23 cellular contexts compared by ENCODE assay signal in genomic region chr3:159234306-159234705, GRCh38.
DNase-seq lines count a peak whose midpoint lies in the region; ATAC-seq and TF ChIP-seq lines count a peak whose summit lies in the region.
"Had no signal": no experiment of that assay in that cellular context is flagged by ENCODE, and none has a peak within 500 bp of the region (broad histone marks: within the 10 kb centered on the region; RNA-seq: fewer than 3 reads in every experiment).

No MANE protein-coding gene starts in this region.

- intact Hi-C loops in heart left ventricle (cut with DNase I): no loop called here

- no peak overlapping the region for H3K4me3 ChIP-seq in heart left ventricle
- H3K4me3 ChIP-seq: lower lobe of right lung, right lobe of liver, upper lobe of right lung had no signal

- H3K27me3 ChIP-seq in foreskin keratinocyte (no peaks in the 10 kb centered on the region), heart left ventricle (peaks cover 0 to 6% (median 0%) of the 10 kb centered on the region in 9 donors)
- H3K27me3 ChIP-seq: right lobe of liver, upper lobe of right lung had no signal

- 36 to 81% (median 71%) methylated on average over 3 of the region's 3 CpGs for WGBS in heart left ventricle, 4 donors

- H3K4me1 ChIP-seq in foreskin keratinocyte (no peaks in the 10 kb centered on the region), heart left ventricle (no peaks in the 10 kb centered on the region)
- H3K4me1 ChIP-seq: lower lobe of right lung, right lobe of liver, upper lobe of right lung had no signal

- ATAC-seq in foreskin keratinocyte (peak; percentile 56), heart left ventricle (no peak)
- ATAC-seq: activated naive CD8-positive, alpha-beta T cell treated with anti-CD3 and anti-CD28 coated beads, Interleukin-2, amount 50 U/mL, for 24 hours; lower lobe of right lung; right lobe of liver; upper lobe of right lung had no signal

- TF ChIP-seq POLR2A in heart left ventricle (IDR thresholded peaks at IDR 0.05): no peak

- H3K9me3 ChIP-seq in heart left ventricle: peaks cover 0 to 5% (median 0%) of the 10 kb centered on the region in 12 donors
- H3K9me3 ChIP-seq: lower lobe of right lung, right lobe of liver, upper lobe of right lung had no signal

- TF ChIP-seq CTCF in AG09319 (IDR thresholded peaks at IDR 0.05; ENCODE audit: low read depth, low read length) (no peak), foreskin keratinocyte (conservative IDR thresholded peaks at IDR 0.05) (no peak), heart left ventricle (IDR thresholded peaks at IDR 0.05) (no peak)

- H3K36me3 ChIP-seq in heart left ventricle: no peaks in the 10 kb centered on the region
- H3K36me3 ChIP-seq: lower lobe of right lung, right lobe of liver, upper lobe of right lung had no signal

- H3K27ac ChIP-seq in foreskin keratinocyte (no peak overlapping the region), heart left ventricle (no peak overlapping the region)
- H3K27ac ChIP-seq: lower lobe of right lung, right lobe of liver, upper lobe of right lung had no signal

- DNase-seq in AG09319 (ENCODE audit: extremely low read depth, low read depth) (peak; percentile 31), HS-27A (ENCODE audit: low read depth) (peak; percentile 60), astrocyte of the hippocampus (ENCODE audit: low read depth, low spot score) (peak; percentile 21), foreskin keratinocyte (no peak), NCI-H2196 treated with DMSO at 0.1 percent for 48 hours (lab: John Stamatoyannopoulos, UW; ENCODE audit: unreplicated experiment) (no peak), NOMO-1 treated with DMSO at 0.1 percent for 48 hours (lab: John Stamatoyannopoulos, UW; ENCODE audit: unreplicated experiment) (no peak), COR-L47 (lab: John Stamatoyannopoulos, UW) (no peak), heart left ventricle (no peak)
- DNase-seq: activated CD4-positive, alpha-beta T cell treated with anti-CD3 and anti-CD28 coated beads for 4 hours; activated naive CD8-positive, alpha-beta T cell treated with anti-CD3 and anti-CD28 coated beads, Interleukin-2, amount 50 U/mL, for 24 hours; CD4-positive, alpha-beta T cell; central memory CD4-positive, alpha-beta T cell; DMS53; hippocampal formation; islet precursor cell; lower lobe of right lung; NCI-H1436 treated with DMSO at 0.1 percent for 48 hours; NCI-H2171; NCI-H526 treated with DMSO at 0.1 percent for 48 hours; right lobe of liver; Right ventricle myocardium superior; stimulated activated CD4-positive, alpha-beta T cell treated with anti-CD3 and anti-CD28 coated beads, Interleukin-2, amount 100 ng/mL, for 24 hours; upper lobe of right lung had no signal

Comparison
In these comparisons a context has a peak if more than half of its experiments do, and no peak if none do; other contexts are left out.
1. DNase-seq: peak in AG09319 (single experiment), HS-27A (single experiment) and astrocyte of the hippocampus (single experiment); none in foreskin keratinocyte (0 of 2), NCI-H2196 treated with DMSO at 0.1 percent for 48 hours (single experiment), NOMO-1 treated with DMSO at 0.1 percent for 48 hours (single experiment), COR-L47 (single experiment) and heart left ventricle (0 of 5).